8 cellular contexts compared by ENCODE assay signal in genomic region chr3:71130516-71131384, GRCh38.
DNase-seq lines count a peak whose midpoint lies in the region; ATAC-seq and TF ChIP-seq lines count a peak whose summit lies in the region.

No MANE protein-coding gene starts in this region.

- peak overlapping the region; percentile 89 to 95 (median 90) for H3K4me3 Mint-ChIP-seq in CD8-positive, alpha-beta memory T cell

- WGBS in liver: 9% methylated on average over 19 of the region's 19 CpGs

- no peaks in the 10 kb centered on the region for H3K9me3 Mint-ChIP-seq in CD8-positive, alpha-beta memory T cell

- DNase-seq in CD8-positive, alpha-beta memory T cell: peak; percentile 41 to 85 (median 74)
- peak; percentile 57 for DNase-seq in NCI-H146 treated with DMSO at 0.1 percent for 48 hours (lab: John Stamatoyannopoulos, UW; ENCODE audit: unreplicated experiment)
- peak; percentile 69 to 71 for DNase-seq in activated CD4-positive, alpha-beta T cell treated with anti-CD3 and anti-CD28 coated beads for 4 hours
- peak; percentile 60 for DNase-seq in dedifferentiated amniotic fluid mesenchymal stem cell (ENCODE audit: extremely low spot score)
- DNase-seq in stimulated activated CD4-positive, alpha-beta T cell treated with anti-CD3 and anti-CD28 coated beads, TNF-alpha, amount 100 ng/mL, for 1 hour (ENCODE audit: low read depth in 3 of 3, low spot score in 1 of 3): peak; percentile 45 to 46 (median 45)

- POLR2A ChIA-PET in CD8-positive, alpha-beta memory T cell (lab: Charles Lee): interaction anchor here (0.6 to 1.1 kb wide), 9 partner anchors 13 to 452 kb away, joined by 3 to 7 read pairs (median 3); no protein-coding TSS in a partner anchor

- H3K9me3 ChIP-seq in CD8-positive, alpha-beta memory T cell (ENCODE audit: low read length): no peaks in the 10 kb centered on the region
- no peaks in the 10 kb centered on the region for H3K9me3 ChIP-seq in liver (ENCODE audit: control insufficient read depth in 4 of 4, low read length in 3 of 4)

- H3K36me3 Mint-ChIP-seq in CD8-positive, alpha-beta memory T cell: peaks cover 0 to 24% (median 8%) of the 10 kb centered on the region in 3 donors

- H3K27me3 Mint-ChIP-seq in CD8-positive, alpha-beta memory T cell: no peaks in the 10 kb centered on the region

- TF ChIP-seq RAD21 in liver (IDR thresholded peaks at IDR 0.05): peak; percentile 35 to 62

- H3K36me3 ChIP-seq in CD8-positive, alpha-beta memory T cell (ENCODE audit: insufficient read depth, low read length): no peaks in the 10 kb centered on the region
- H3K36me3 ChIP-seq in liver (ENCODE audit: control insufficient read depth in 4 of 4, insufficient read depth in 3 of 4, low read depth in 1 of 4, low read length in 3 of 4): no peaks in the 10 kb centered on the region

- H3K27ac Mint-ChIP-seq in CD8-positive, alpha-beta memory T cell: peak overlapping the region; percentile 89 to 98 (median 96)

- ATAC-seq in GM21825 (IDR thresholded peaks at IDR 0.05; ENCODE audit: unreplicated experiment): peak; percentile 75
- ATAC-seq in HG03460 (IDR thresholded peaks at IDR 0.05; ENCODE audit: unreplicated experiment): no peak

- peak overlapping the region; percentile 61 for H3K4me3 ChIP-seq in CD8-positive, alpha-beta memory T cell (ENCODE audit: low read length)
- H3K4me3 ChIP-seq in liver (ENCODE audit: low read depth in 1 of 3, low read length in 3 of 3): peak overlapping the region; percentile 51 to 87 (median 55)

- CTCF ChIA-PET in CD8-positive, alpha-beta memory T cell (lab: Charles Lee): interaction anchor here (0.5 to 1.5 kb wide), 3 partner anchors 22 to 474 kb away, joined by 3 to 4 read pairs (median 4); no protein-coding TSS in a partner anchor

- no peak for TF ChIP-seq CTCF in liver (IDR thresholded peaks at IDR 0.05; ENCODE audit: low read depth, low read length, missing input control)

- peaks cover 65% of the 10 kb centered on the region for H3K4me1 ChIP-seq in CD8-positive, alpha-beta memory T cell (ENCODE audit: insufficient read depth, low read length)
- H3K4me1 ChIP-seq in liver (ENCODE audit: control insufficient read depth in 4 of 4, insufficient read depth in 4 of 4, low read length in 3 of 4): peaks cover 5 to 77% (median 52%) of the 10 kb centered on the region in 4 donors

- peaks cover 65 to 86% (median 80%) of the 10 kb centered on the region in 3 donors for H3K4me1 Mint-ChIP-seq in CD8-positive, alpha-beta memory T cell

- H3K9ac ChIP-seq in liver (ENCODE audit: low read depth in 1 of 2, low read length in 2 of 2): peak overlapping the region; percentile 86 to 99

- peak overlapping the region; percentile 79 for H3K27ac ChIP-seq in CD8-positive, alpha-beta memory T cell (ENCODE audit: low read depth, low read length)
- H3K27ac ChIP-seq in liver (ENCODE audit: low read depth in 1 of 2, low read length in 2 of 2): peak overlapping the region; percentile 89 to 94

- no peaks in the 10 kb centered on the region for H3K27me3 ChIP-seq in CD8-positive, alpha-beta memory T cell (ENCODE audit: insufficient read depth, low read length, poor library complexity, severe bottlenecking)
- no peaks in the 10 kb centered on the region for H3K27me3 ChIP-seq in liver (ENCODE audit: control insufficient read depth in 4 of 4, insufficient read depth in 4 of 4, low read length in 3 of 4)

TF ChIP-seq in liver, 16 proteins besides CTCF, POLR2A, EP300 and RAD21:
- TF ChIP-seq TAF1 (conservative IDR thresholded peaks at IDR 0.05) (peak; percentile 75), FOXA2 (IDR thresholded peaks at IDR 0.05) (no peak), EGR1 (IDR thresholded peaks at IDR 0.05; ENCODE audit: low read depth in 2 of 2) (peak in 1 of 2 donors; percentile 32), YY1 (IDR thresholded peaks at IDR 0.05) (peak; percentile 58), NR2F2 (IDR thresholded peaks at IDR 0.05) (no peak), RXRA (IDR thresholded peaks at IDR 0.05) (peak; percentile 9 to 42), JUND (IDR thresholded peaks at IDR 0.05) (peak; percentile 11 to 29), HNF4A (conservative IDR thresholded peaks at IDR 0.05) (peak; percentile 22 to 50), GABPA (IDR thresholded peaks at IDR 0.05 in 1 of 2, conservative IDR thresholded peaks at IDR 0.05 in 1 of 2) (no peak)
- TF ChIP-seq, protein P1, sequence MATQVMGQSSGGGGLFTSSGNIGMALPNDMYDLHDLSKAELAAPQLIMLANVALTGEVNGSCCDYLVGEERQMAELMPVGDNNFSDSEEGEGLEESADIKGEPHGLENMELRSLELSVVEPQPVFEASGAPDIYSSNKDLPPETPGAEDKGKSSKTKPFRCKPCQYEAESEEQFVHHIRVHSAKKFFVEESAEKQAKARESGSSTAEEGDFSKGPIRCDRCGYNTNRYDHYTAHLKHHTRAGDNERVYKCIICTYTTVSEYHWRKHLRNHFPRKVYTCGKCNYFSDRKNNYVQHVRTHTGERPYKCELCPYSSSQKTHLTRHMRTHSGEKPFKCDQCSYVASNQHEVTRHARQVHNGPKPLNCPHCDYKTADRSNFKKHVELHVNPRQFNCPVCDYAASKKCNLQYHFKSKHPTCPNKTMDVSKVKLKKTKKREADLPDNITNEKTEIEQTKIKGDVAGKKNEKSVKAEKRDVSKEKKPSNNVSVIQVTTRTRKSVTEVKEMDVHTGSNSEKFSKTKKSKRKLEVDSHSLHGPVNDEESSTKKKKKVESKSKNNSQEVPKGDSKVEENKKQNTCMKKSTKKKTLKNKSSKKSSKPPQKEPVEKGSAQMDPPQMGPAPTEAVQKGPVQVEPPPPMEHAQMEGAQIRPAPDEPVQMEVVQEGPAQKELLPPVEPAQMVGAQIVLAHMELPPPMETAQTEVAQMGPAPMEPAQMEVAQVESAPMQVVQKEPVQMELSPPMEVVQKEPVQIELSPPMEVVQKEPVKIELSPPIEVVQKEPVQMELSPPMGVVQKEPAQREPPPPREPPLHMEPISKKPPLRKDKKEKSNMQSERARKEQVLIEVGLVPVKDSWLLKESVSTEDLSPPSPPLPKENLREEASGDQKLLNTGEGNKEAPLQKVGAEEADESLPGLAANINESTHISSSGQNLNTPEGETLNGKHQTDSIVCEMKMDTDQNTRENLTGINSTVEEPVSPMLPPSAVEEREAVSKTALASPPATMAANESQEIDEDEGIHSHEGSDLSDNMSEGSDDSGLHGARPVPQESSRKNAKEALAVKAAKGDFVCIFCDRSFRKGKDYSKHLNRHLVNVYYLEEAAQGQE (IDR thresholded peaks at IDR 0.05): peak; percentile 63
